20 cellular contexts compared by ENCODE assay signal in the genomic region with DNA sequence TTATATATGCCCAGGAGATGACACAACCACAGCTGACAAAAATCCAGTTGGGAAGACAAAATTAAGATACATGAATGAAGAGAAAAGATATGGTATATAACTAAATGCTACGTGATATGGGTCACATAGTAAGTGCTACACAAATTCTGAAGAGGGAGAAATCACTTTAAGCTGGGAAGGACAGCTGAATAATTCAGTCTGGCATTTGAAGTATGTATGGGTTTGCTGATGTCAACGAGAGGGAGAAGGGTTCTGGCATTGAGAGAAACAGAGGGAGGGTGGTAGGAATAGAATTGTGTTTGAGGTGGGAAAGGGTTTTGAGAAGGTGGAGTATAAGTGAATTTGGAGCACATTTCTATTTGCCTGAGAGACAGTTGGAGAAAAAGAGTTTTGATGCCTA. TPM values are rescaled to one million over a fixed set of nuclear protein-coding genes. Genes with fewer than 3 reads are reported as not detected.
DNase-seq lines count a peak whose midpoint lies in the region; FAIRE-seq and TF ChIP-seq lines count a peak whose summit lies in the region.
"Had no signal": no experiment of that assay in that cellular context is flagged by ENCODE, and none has a peak within 500 bp of the region (broad histone marks: within the 10 kb centered on the region; RNA-seq: fewer than 3 reads in every experiment).

No MANE protein-coding gene starts in this region.

- peaks cover 6% of the 10 kb centered on the region for H3K27me3 ChIP-seq in astrocyte (ENCODE audit: insufficient read depth, low read length)
- H3K27me3 ChIP-seq: BE2C had no signal

- CTCF ChIA-PET in AG04449 (lab: Yijun Ruan, JAX): interaction anchor here (0.8 to 9.1 kb wide), 6 partner anchors 14 to 628 kb away, joined by 3 to 129 read pairs (median 3); no protein-coding TSS in a partner anchor

- POLR2A ChIA-PET in AG04449 (lab: Yijun Ruan, JAX): no interaction called here

- H2AFZ ChIP-seq in astrocyte (ENCODE audit: low read depth, low read length): no peak overlapping the region

- H3K4me3 Mint-ChIP-seq in astrocyte (ENCODE audit: unreplicated experiment): no peak overlapping the region
- H3K4me3 Mint-ChIP-seq: CD8-positive, alpha-beta T cell; HFFc6 had no signal

- H3K79me2 ChIP-seq in astrocyte (ENCODE audit: insufficient read depth, low read length): no peaks in the 10 kb centered on the region

- no peaks in the 10 kb centered on the region for H3K36me3 Mint-ChIP-seq in astrocyte (ENCODE audit: low read depth, unreplicated experiment)
- H3K36me3 Mint-ChIP-seq: CD8-positive, alpha-beta T cell had no signal

- H3K4me1 ChIP-seq in astrocyte (ENCODE audit: insufficient read depth, low read length): no peaks in the 10 kb centered on the region

- peaks cover 14% of the 10 kb centered on the region for H3K4me1 Mint-ChIP-seq in astrocyte (ENCODE audit: low read depth, unreplicated experiment)

- H3K4me2 ChIP-seq in astrocyte (ENCODE audit: low read length): no peak overlapping the region
- H3K4me2 ChIP-seq: KMS-11 had no signal

- DNase-seq in AG04449 (ENCODE audit: low read depth, low spot score): peak; percentile 19
- peak; percentile 53 for DNase-seq in EL
- peak; percentile 53 for DNase-seq in astrocyte (ENCODE audit: low read depth)
- peak; percentile 1 for DNase-seq in myocyte (ENCODE audit: low read depth)
- DNase-seq in NCI-H187 treated with DMSO at 0.1 percent for 48 hours (lab: John Stamatoyannopoulos, UW): no peak
- no peak for DNase-seq in effector CD4-positive, alpha-beta T cell
- no peak for DNase-seq in stimulated activated CD4-positive, alpha-beta T cell treated with anti-CD3 and anti-CD28 coated beads, Interleukin-4, amount 100 ng/mL, for 1 hour
- DNase-seq: ACHN; BE2C; Calu3; CD8-positive, alpha-beta T cell; HFFc6; NCI-H1930; NCI-H345; NCI-H524 treated with DMSO at 0.1 percent for 48 hours; PC-3; RPMI8226; SIG-M5 had no signal

- no peak for TF ChIP-seq CTCF in AG04449 (IDR thresholded peaks at IDR 0.05; ENCODE audit: insufficient read depth, low read length, missing control alignments)
- no peak for TF ChIP-seq CTCF in astrocyte (IDR thresholded peaks at IDR 0.05; ENCODE audit: insufficient read depth, low read depth, low read length)

- no peaks in the 10 kb centered on the region for H3K36me3 ChIP-seq in astrocyte (ENCODE audit: insufficient read depth, low read length)
- H3K36me3 ChIP-seq: BE2C had no signal

- H3K27me3 Mint-ChIP-seq in astrocyte (ENCODE audit: low read depth, unreplicated experiment): peaks cover 15% of the 10 kb centered on the region

- peak overlapping the region; percentile 28 for H3K27ac Mint-ChIP-seq in astrocyte (ENCODE audit: unreplicated experiment)
- H3K27ac Mint-ChIP-seq: CD8-positive, alpha-beta T cell; HFFc6 had no signal

- H3K27ac ChIP-seq in astrocyte (ENCODE audit: low read depth, low read length): no peak overlapping the region
- H3K27ac ChIP-seq: KMS-11 had no signal

- H3K9me3 ChIP-seq in astrocyte (ENCODE audit: insufficient read depth, low read depth, low read length): no peaks in the 10 kb centered on the region
- H3K9me3 ChIP-seq: BE2C had no signal

- H3K4me3 ChIP-seq in AG04449 (ENCODE audit: low read depth, low read length) (no peak overlapping the region), astrocyte (ENCODE audit: insufficient read depth, low read depth, low read length) (no peak overlapping the region)

- H3K9ac ChIP-seq in astrocyte (ENCODE audit: low read length): no peak overlapping the region
- H3K9ac ChIP-seq: KMS-11 had no signal

- peak; percentile 37 for FAIRE-seq in astrocyte (lab: Jason Lieb, UNC)
- FAIRE-seq: H54 had no signal

- no peaks in the 10 kb centered on the region for H4K20me1 ChIP-seq in astrocyte (ENCODE audit: insufficient read depth, low read length)

- peaks cover 5% of the 10 kb centered on the region for H3K9me3 Mint-ChIP-seq in astrocyte (ENCODE audit: unreplicated experiment)
- H3K9me3 Mint-ChIP-seq: CD8-positive, alpha-beta T cell; HFFc6 had no signal

RNA-seq across cellular contexts. Expression of a gene that starts 6.7 kb away (rescaled TPM):
- total RNA-seq in astrocyte (20.7 and 33.0 TPM in 2 replicates), myocyte (not detected in 2 replicates)
- polyA plus RNA-seq in myocyte (2012): 0.03 TPM
- total RNA-seq: Calu3; CD8-positive, alpha-beta T cell had no signal

Comparison
In these comparisons a context has a peak if more than half of its experiments do, and no peak if none do; other contexts are left out.
1. DNase-seq: peak in AG04449 (single experiment), EL (single experiment), astrocyte (single experiment) and myocyte (single experiment); none in NCI-H187 treated with DMSO at 0.1 percent for 48 hours (single experiment), effector CD4-positive, alpha-beta T cell (single experiment) and stimulated activated CD4-positive, alpha-beta T cell treated with anti-CD3 and anti-CD28 coated beads, Interleukin-4, amount 100 ng/mL, for 1 hour (single experiment).
2. RNA of a gene that starts 6.7 kb away (total RNA-seq): 20.7 to 33.0 TPM in astrocyte; not detected in myocyte; every median in the first group is over 10 times any median in the second.